Comparison of ENCODE assay signal across 9 cellular contexts in the genomic region with DNA sequence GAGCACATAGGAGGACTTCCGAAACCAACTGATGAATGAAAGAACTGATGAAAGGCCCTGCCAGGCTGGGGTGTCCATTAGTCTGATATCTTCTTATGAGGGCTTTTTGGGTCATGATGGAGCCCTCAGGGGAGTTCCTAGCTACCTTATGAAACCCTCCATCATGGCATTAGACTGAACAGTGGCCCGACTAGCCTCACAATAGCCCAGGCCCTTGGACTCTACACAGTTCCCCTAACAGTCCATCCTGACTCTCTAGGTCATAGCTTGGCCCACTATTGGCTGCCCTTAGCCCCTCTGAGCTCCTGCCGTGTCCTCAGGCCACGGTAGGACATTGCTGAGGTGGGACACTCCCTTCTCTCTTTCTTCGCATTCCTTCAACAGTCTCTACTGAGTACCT.
"Had no signal": no experiment of that assay in that cellular context is flagged by ENCODE, and none has a peak within 500 bp of the region (broad histone marks: within the 10 kb centered on the region; RNA-seq: fewer than 3 reads in every experiment).

No MANE protein-coding gene starts in this region.

- H3K4me1 ChIP-seq: HAP-1 had no signal

- ATAC-seq: GM23338, HCT116 had no signal

- H2AFZ ChIP-seq: GM23248, GM23338 had no signal

- H3K9me3 ChIP-seq: HAP-1 had no signal

- H3K4me3 Mint-ChIP-seq: GM23338, H9, HFFc6 had no signal

- H3K27ac Mint-ChIP-seq: GM23338, H9, HFFc6 had no signal

- H3K9ac ChIP-seq: GM23248 had no signal

- H3K4me3 ChIP-seq: GM23248, GM23338, HAP-1 had no signal

- H3K27ac ChIP-seq: GM23248 had no signal

- H3K36me3 ChIP-seq: HAP-1 had no signal

- H3K4me2 ChIP-seq: GM23338 had no signal

- H3K9me3 Mint-ChIP-seq: GM23338, H9 had no signal

- DNase-seq: GM23248, GOT3, H7, H9, HCEC 1CT, HFFc6 had no signal
